Comparison of ENCODE assay signal across 28 cellular contexts in the genomic region with DNA sequence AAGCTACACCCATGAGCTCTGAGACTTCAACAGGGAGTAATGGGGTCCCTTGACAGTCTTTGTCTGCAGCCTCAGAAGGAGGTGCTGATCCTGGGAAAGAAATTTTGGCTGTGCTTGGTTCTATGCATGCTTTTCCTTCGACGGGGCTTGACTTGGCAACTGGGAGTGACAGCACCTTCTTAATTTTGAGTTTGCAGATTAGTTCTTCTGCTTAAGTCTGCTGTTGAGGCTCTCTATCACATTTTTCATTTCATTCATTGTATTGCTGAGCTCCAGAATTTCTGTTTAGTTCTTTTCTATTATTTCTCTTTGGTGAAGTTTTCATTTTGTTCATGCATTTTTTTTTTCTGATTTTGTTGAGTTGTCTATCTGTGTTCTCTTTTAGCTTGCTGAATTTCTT.
"Had no signal": no experiment of that assay in that cellular context is flagged by ENCODE, and none has a peak within 500 bp of the region (broad histone marks: within the 10 kb centered on the region; RNA-seq: fewer than 3 reads in every experiment).

No MANE protein-coding gene starts in this region.

- H3K27me3 Mint-ChIP-seq: dendritic cell treated with granulocyte-macrophage colony-stimulating factor and Interleukin-4, amounts not matched to agents 40 ng/mL and 50 ng/mL, for 4 days had no signal

- DNase-seq: colonic mucosa; cortex of kidney; dermis blood vessel endothelial cell; dorsolateral prefrontal cortex; effector CD4-positive, alpha-beta T cell; effector CD8-positive, alpha-beta T cell; effector memory CD4-positive, alpha-beta T cell; effector memory CD8-positive, alpha-beta T cell; endodermal cell; erythroblast; esophagus squamous epithelium; foreskin fibroblast; foreskin keratinocyte; foreskin melanocyte; gastrocnemius medialis; glutamatergic neuron; head of caudate nucleus; heart left ventricle; heart right ventricle had no signal

- H3K36me3 ChIP-seq: colonic mucosa, esophagus squamous epithelium, gastrocnemius medialis, gastroesophageal sphincter, heart left ventricle, heart right ventricle had no signal

- H3K27me3 ChIP-seq: colonic mucosa, esophagus squamous epithelium, foreskin keratinocyte, gastrocnemius medialis, gastroesophageal sphincter, heart left ventricle, heart right ventricle had no signal

- H3K4me3 Mint-ChIP-seq: dendritic cell treated with granulocyte-macrophage colony-stimulating factor and Interleukin-4, amounts not matched to agents 40 ng/mL and 50 ng/mL, for 4 days; effector memory CD8-positive, alpha-beta T cell; endodermal cell had no signal

- FAIRE-seq: colon, endometrium, endothelial cell of umbilical vein, frontal cortex had no signal

- H3K27ac ChIP-seq: colonic mucosa, coronary artery, dorsolateral prefrontal cortex, epithelial cell of prostate, esophagus squamous epithelium, foreskin keratinocyte, gastrocnemius medialis, gastroesophageal sphincter, heart left ventricle, heart right ventricle had no signal

- H3K9me3 ChIP-seq: colonic mucosa, esophagus squamous epithelium, gastrocnemius medialis had no signal

- H3K4me3 ChIP-seq: colonic mucosa, coronary artery, dorsolateral prefrontal cortex, esophagus squamous epithelium, gastrocnemius medialis, gastroesophageal sphincter, heart left ventricle, heart right ventricle had no signal

- H3K27ac Mint-ChIP-seq: dendritic cell treated with granulocyte-macrophage colony-stimulating factor and Interleukin-4, amounts not matched to agents 40 ng/mL and 50 ng/mL, for 4 days; effector memory CD8-positive, alpha-beta T cell had no signal

- H3K4me1 ChIP-seq: colonic mucosa, esophagus squamous epithelium had no signal

- ATAC-seq: effector memory CD8-positive, alpha-beta T cell; esophagus mucosa; foreskin keratinocyte; gastrocnemius medialis; gastroesophageal sphincter; heart left ventricle; heart right ventricle had no signal
